In genomic region chr7:101816499-101817030, GRCh38 we compare ENCODE assay signal across 8 cellular contexts.
DNase-seq lines count a peak whose midpoint lies in the region; ATAC-seq and TF ChIP-seq lines count a peak whose summit lies in the region.

No MANE protein-coding gene starts in this region.

- DNase-seq in COLO668 (lab: John Stamatoyannopoulos, UW; ENCODE audit: unreplicated experiment): peak; percentile 59
- DNase-seq in NCI-H774 (lab: John Stamatoyannopoulos, UW): peak; percentile 19
- no peak for DNase-seq in astrocyte of the spinal cord (ENCODE audit: low read depth, low spot score)
- no peak for DNase-seq in skeletal muscle cell (ENCODE audit: low read depth)
- no peak for DNase-seq in OCI-M2 (lab: John Stamatoyannopoulos, UW; ENCODE audit: unreplicated experiment)

- H3K4me3 ChIP-seq in astrocyte of the spinal cord (ENCODE audit: low read depth, low read length) (peak overlapping the region; percentile 50), iPS-11a (ENCODE audit: low read depth, low read length) (peak overlapping the region; percentile 60), skeletal muscle cell (ENCODE audit: low read depth, low read length) (peak overlapping the region; percentile 76)

- peak; percentile 12 for TF ChIP-seq CTCF in astrocyte of the spinal cord (IDR thresholded peaks at IDR 0.05; ENCODE audit: low read depth, low read length)

- peak; percentile 17 for ATAC-seq in GM21825 (IDR thresholded peaks at IDR 0.05; ENCODE audit: unreplicated experiment)
- ATAC-seq in HG03457 (IDR thresholded peaks at IDR 0.05; ENCODE audit: unreplicated experiment): no peak

- in situ Hi-C loops in astrocyte of the spinal cord (cut with HindIII; ENCODE audit: low sequenced_read_pairs): no loop called here

Comparison
In these comparisons a context has a peak if more than half of its experiments do, and no peak if none do; other contexts are left out.
1. DNase-seq: peak in COLO668 (single experiment) and NCI-H774 (single experiment); none in astrocyte of the spinal cord (single experiment), skeletal muscle cell (single experiment) and OCI-M2 (single experiment).
2. Peak in every context shown above with its lines, with median percentiles within 50 percentile points of each other: H3K4me3 ChIP-seq.